9 cellular contexts compared by ENCODE assay signal in genomic region chr6:75526502-75527127, GRCh38. TPM values are rescaled to one million over a fixed set of nuclear protein-coding genes. Genes with fewer than 3 reads are reported as not detected.
A peak's percentile ranks its signal among the peaks of the same experiment; 100 is the strongest.
DNase-seq lines count a peak whose midpoint lies in the region; ATAC-seq, FAIRE-seq and TF ChIP-seq lines count a peak whose summit lies in the region.
"Had no signal": no experiment of that assay in that cellular context is flagged by ENCODE, and none has a peak within 500 bp of the region (broad histone marks: within the 10 kb centered on the region; RNA-seq: fewer than 3 reads in every experiment).

No MANE protein-coding gene starts in this region.

- H3K79me1 ChIP-seq in IMR-90 (ENCODE audit: low read depth in 1 of 2, low read length in 2 of 2), result no peaks in the 10 kb centered on the region

- H3K14ac ChIP-seq in IMR-90 (replicated peaks; ENCODE audit: low read depth, low read length), result no peak overlapping the region

- POLR2A ChIA-PET in IMR-90 (lab: Charles Lee; ENCODE audit: unreplicated experiment), result no interaction called here
- POLR2A ChIA-PET in PC-3 (lab: Charles Lee; ENCODE audit: unreplicated experiment), result no interaction called here

- no peaks in the 10 kb centered on the region for H3K9me3 ChIP-seq in IMR-90 (ENCODE audit: control insufficient read depth, insufficient read depth, low read length)
- no peaks in the 10 kb centered on the region for H3K9me3 ChIP-seq in PC-3 (ENCODE audit: low read length)
- H3K9me3 ChIP-seq in neutrophil, result no peaks in the 10 kb centered on the region

- H3K4ac ChIP-seq in IMR-90 (ENCODE audit: low read depth, low read length), result no peak overlapping the region

- WGBS in IMR-90 (ENCODE audit: extremely low coverage in 2 of 2, insufficient read length in 1 of 2), 2 experiments, result 23% methylated on average over 3 of the region's 4 CpGs; no CpG with 5 or more reads in 1 of the 2 experiments

- peak; percentile 59 for DNase-seq in D341Med (ENCODE audit: low spot score)
- DNase-seq in IMR-90, result peak; percentile 80
- peak; percentile 82 for DNase-seq in PC-3
- DNase-seq in activated T-cell treated with anti-CD3 and anti-CD28 coated beads, Interleukin-2, amount 50 U/mL, for 48 hours, result peak; percentile 45 to 49
- DNase-seq in fibroblast of peridontal ligament (ENCODE audit: extremely low read depth), result peak; percentile 89
- DNase-seq in urothelium cell line (ENCODE audit: low spot score), result peak; percentile 49

- no peak overlapping the region for H3K56ac ChIP-seq in IMR-90 (ENCODE audit: extremely low read depth, insufficient read depth, low read length)

- H4K8ac ChIP-seq in IMR-90 (ENCODE audit: low read depth in 2 of 2, low read length in 2 of 2), result no peak overlapping the region

- no peaks in the 10 kb centered on the region for H3K36me3 ChIP-seq in IMR-90 (ENCODE audit: control insufficient read depth, insufficient read depth, low read length)
- H3K36me3 ChIP-seq in PC-3 (ENCODE audit: low read depth, low read length), result no peaks in the 10 kb centered on the region
- H3K36me3 ChIP-seq in neutrophil, result no peaks in the 10 kb centered on the region

- H3K27me3 ChIP-seq in IMR-90 (ENCODE audit: control insufficient read depth, insufficient read depth, low read length), result no peaks in the 10 kb centered on the region; the same call in 1 of the 2 replicates
- H3K27me3 ChIP-seq in PC-3 (ENCODE audit: low read length), result no peaks in the 10 kb centered on the region
- peaks cover 42% of the 10 kb centered on the region for H3K27me3 ChIP-seq in neutrophil

- H2AFZ ChIP-seq in IMR-90 (replicated peaks; ENCODE audit: low read length, poor library complexity) (no peak overlapping the region), PC-3 (ENCODE audit: low read length) (no peak overlapping the region)

- FAIRE-seq in urothelium cell line (lab: Jason Lieb, UNC), result no peak

- no TSS peak for BruUV-seq in IMR-90 (replicated peaks; lab: Mats Ljungman, UMichigan)
- no TSS peak for BruUV-seq in PC-3 (replicated peaks; lab: Mats Ljungman, UMichigan)

- H4K5ac ChIP-seq in IMR-90 (ENCODE audit: low read depth, low read length), result no peak overlapping the region

- TF ChIP-seq RAD21 in IMR-90 (IDR thresholded peaks at IDR 0.05; ENCODE audit: low read length), result peak; percentile 94

- no peaks in the 10 kb centered on the region for H3F3A ChIP-seq in PC-3 (ENCODE audit: low read length, unreplicated experiment)

- TF ChIP-seq POLR2A in IMR-90 (IDR thresholded peaks at IDR 0.05; ENCODE audit: low read depth, low read length), result 0 out of 2 replicates have a peak, but pooled peaks have one; percentile 35

- H3K23ac ChIP-seq in IMR-90 (ENCODE audit: low read depth, low read length), result no peak overlapping the region

- peak; percentile 86 for TF ChIP-seq CTCF in IMR-90 (conservative IDR thresholded peaks at IDR 0.05; ENCODE audit: low read depth, low read length)
- TF ChIP-seq CTCF in PC-3 (conservative IDR thresholded peaks at IDR 0.05; ENCODE audit: low read depth, low read length), result peak; percentile 72
- peak; percentile 12 for TF ChIP-seq CTCF in neutrophil (IDR thresholded peaks at IDR 0.05)

- H3K18ac ChIP-seq in IMR-90 (ENCODE audit: low read depth, low read length), result no peak overlapping the region

- H2BK5ac ChIP-seq in IMR-90 (ENCODE audit: low read depth, low read length, poor library complexity, severe bottlenecking), result no peak overlapping the region

- CTCF ChIA-PET in IMR-90 (lab: Yijun Ruan, JAX), result interaction anchor here (0.7 to 1.1 kb wide), 5 partner anchors 34 to 297 kb away, joined by 3 to 4 read pairs (median 3); partner anchors contain the start of gene FILIP1
- CTCF ChIA-PET in PC-3 (lab: Charles Lee), result no interaction called here

- no peak overlapping the region for H2BK20ac ChIP-seq in IMR-90 (ENCODE audit: low read depth, low read length)

- no peak overlapping the region for H4K91ac ChIP-seq in IMR-90 (ENCODE audit: insufficient read depth, low read depth, low read length)

- H3K4me3 ChIP-seq in IMR-90 (ENCODE audit: insufficient read depth, low read depth, low read length) (no peak overlapping the region), PC-3 (ENCODE audit: low read length) (no peak overlapping the region), neutrophil (ENCODE audit: low read depth in 1 of 2, low read length in 1 of 2) (no peak overlapping the region)

- H4K20me1 ChIP-seq in IMR-90 (ENCODE audit: insufficient read depth, low read length), result no peaks in the 10 kb centered on the region
- no peaks in the 10 kb centered on the region for H4K20me1 ChIP-seq in PC-3 (ENCODE audit: low read length)

- no peaks in the 10 kb centered on the region for H3K9me2 ChIP-seq in PC-3 (replicated peaks; ENCODE audit: low read length)

- H3K4me1 ChIP-seq in IMR-90 (ENCODE audit: control insufficient read depth, insufficient read depth, low read length) (peaks cover 4% of the 10 kb centered on the region), PC-3 (ENCODE audit: insufficient read depth, low read length) (peaks cover 5% of the 10 kb centered on the region; the same call in 1 of the 2 replicates), neutrophil (ENCODE audit: control insufficient read depth in 1 of 2, insufficient read depth in 1 of 2, low read depth in 1 of 2, low read length in 1 of 2) (no peaks in the 10 kb centered on the region)

- dilution Hi-C loops in IMR-90 (cut with HindIII; ENCODE audit: low sequenced_read_pairs, unreplicated experiment), result no loop called here

- intact Hi-C loops in IMR-90 (cut with micrococcal nuclease) (loop anchor here (1.0 to 5.0 kb wide), 4 partner anchors 159 to 260 kb away; partner anchors contain the start of gene TMEM30A), PC-3 (cut with micrococcal nuclease) (loop anchor here (1.0 kb wide), 3 partner anchors 158 to 260 kb away; no protein-coding TSS in a partner anchor)

- no peak overlapping the region for H3K27ac ChIP-seq in IMR-90 (ENCODE audit: insufficient read depth, low read length)
- H3K27ac ChIP-seq in PC-3 (ENCODE audit: low read length), result no peak overlapping the region
- no peak overlapping the region for H3K27ac ChIP-seq in neutrophil

- no peak overlapping the region for H2AK5ac ChIP-seq in IMR-90 (ENCODE audit: low read depth, low read length)

- no peak overlapping the region for H3K9ac ChIP-seq in IMR-90 (ENCODE audit: low read depth, low read length)
- no peak overlapping the region for H3K9ac ChIP-seq in PC-3 (ENCODE audit: low read length)

- in situ Hi-C loops in IMR-90 (cut with MboI; ENCODE audit: low sequenced_read_pairs), result no loop called here

- ATAC-seq in GM21360 (IDR thresholded peaks at IDR 0.05; ENCODE audit: unreplicated experiment), result peak; percentile 63
- ATAC-seq in IMR-90 (ENCODE audit: low read depth), result peak; percentile 53; the same call in 1 of the 2 replicates
- ATAC-seq in PC-3, result peak; percentile 68

- H3K4me2 ChIP-seq in IMR-90 (ENCODE audit: low read depth, low read length) (no peak overlapping the region), PC-3 (ENCODE audit: low read length) (no peak overlapping the region)

- H2BK15ac ChIP-seq in IMR-90 (ENCODE audit: low read depth, low read length), result no peak overlapping the region

- H3K9me1 ChIP-seq in IMR-90 (ENCODE audit: insufficient read depth, low read length), result no peaks in the 10 kb centered on the region

- H2BK120ac ChIP-seq in IMR-90 (ENCODE audit: low read depth, low read length), result no peak overlapping the region

- no peaks in the 10 kb centered on the region for H3K79me2 ChIP-seq in PC-3 (ENCODE audit: low read length)

- no peak overlapping the region for H2AK9ac ChIP-seq in IMR-90 (replicated peaks; ENCODE audit: low read depth, low read length, poor library complexity)

TF ChIP-seq in IMR-90, 13 proteins besides CTCF, POLR2A, EP300 and RAD21:
- TF ChIP-seq MXI1 (IDR thresholded peaks at IDR 0.05; ENCODE audit: borderline replicate concordance, low read depth, low read length), result no peak
- TF ChIP-seq CEBPB (IDR thresholded peaks at IDR 0.05; ENCODE audit: low read depth, low read length), result peak; percentile 89
- no peak for TF ChIP-seq BHLHE40 (IDR thresholded peaks at IDR 0.05; ENCODE audit: low read depth, low read length)
- peak; percentile 99 for TF ChIP-seq SMC3 (IDR thresholded peaks at IDR 0.05; ENCODE audit: low read depth, low read length)
- no peak for TF ChIP-seq USF2 (IDR thresholded peaks at IDR 0.05; ENCODE audit: low read depth, low read length)
- TF ChIP-seq MAZ (IDR thresholded peaks at IDR 0.05; ENCODE audit: borderline replicate concordance, low read depth, low read length), result no peak

RNA-seq across cellular contexts. Expression of gene FILIP1, which starts 33.0 kb away (rescaled TPM):
- total RNA-seq in IMR-90 (2012; rRNA removed), result under 0.01 TPM in 2 replicates
- 0.03 TPM in 1 of 2 replicates, not detected in the other for polyA plus RNA-seq in IMR-90 (2012; rRNA removed)
- 0.01 and 0.02 TPM in 2 replicates for polyA plus RNA-seq in IMR-90 (2012; cell fraction: cytosol; rRNA removed)
- 0.01 TPM in 1 of 2 replicates, not detected in the other for polyA plus RNA-seq in IMR-90 (2012; cell fraction: nucleus; rRNA removed; ENCODE audit: low replicate concordance)
- total RNA-seq in PC-3 (2014; rRNA removed), result not detected in 2 replicates
- total RNA-seq: activated CD8-positive, alpha-beta memory T cell treated with anti-CD3 and anti-CD28 coated beads for 36 hours had no signal

Comparison
In these comparisons a context has a peak if more than half of its experiments do, and no peak if none do; other contexts are left out.
1. CTCF ChIP-seq: peak in every context shown above with its lines; median percentile 86 in IMR-90; 72 in PC-3; 12 in neutrophil.